In genomic region chr11:64769283-64769682, GRCh38 we compare ENCODE assay signal across 2 cellular contexts.
TF ChIP-seq lines count a peak whose summit lies in the region.

No MANE protein-coding gene starts in this region.

TF ChIP-seq in GM23338, 12 proteins besides CTCF, POLR2A, EP300 and RAD21:
- no peak for TF ChIP-seq CREB1 (CRISPR knock-in tag; IDR thresholded peaks at IDR 0.05; ENCODE audit: low read depth)
- no peak for TF ChIP-seq ZNF114 (CRISPR knock-in tag; IDR thresholded peaks at IDR 0.05)
- TF ChIP-seq EZH2phosphoT487 (IDR thresholded peaks at IDR 0.05; ENCODE audit: unreplicated experiment) = no peak
- no peak for TF ChIP-seq REST (IDR thresholded peaks at IDR 0.05; ENCODE audit: unreplicated experiment)
- TF ChIP-seq ETS1 (IDR thresholded peaks at IDR 0.05) = no peak
TF ChIP-seq in GM23338: peak in this region for 0.

TF ChIP-seq in K562, 482 proteins besides CTCF, POLR2A, EP300 and RAD21:
- TF ChIP-seq PHB2 (IDR thresholded peaks at IDR 0.05; ENCODE audit: low read depth) (no peak), SUPT5H (IDR thresholded peaks at IDR 0.05) (0 out of 2 replicates have a peak, but pooled peaks have one; percentile 26), MYNN (IDR thresholded peaks at IDR 0.05) (0 out of 2 replicates have a peak, but pooled peaks have one; percentile 31), MYNN (CRISPR knock-in tag; IDR thresholded peaks at IDR 0.05) (no peak)
